ENCODE assay signal across 16 cellular contexts in the genomic region with DNA sequence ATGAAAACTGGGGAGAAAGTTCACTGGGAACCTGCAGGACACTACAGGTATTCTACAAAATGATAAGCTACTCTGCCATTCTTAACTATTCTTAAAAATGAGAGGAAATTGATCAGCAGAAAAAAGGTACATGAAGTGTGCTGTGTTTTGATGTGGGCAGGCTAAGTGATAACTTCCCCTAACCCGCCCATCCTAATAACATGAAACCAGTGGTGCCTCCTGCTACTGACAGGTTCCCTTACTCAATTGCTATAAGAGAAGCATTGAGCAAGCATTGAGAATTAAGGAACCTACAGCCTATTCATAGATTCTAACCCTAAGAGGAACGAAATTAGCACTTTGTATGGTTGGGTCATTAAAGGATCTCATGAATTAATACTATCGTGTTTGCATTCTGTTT. TPM values are rescaled to one million over a fixed set of nuclear protein-coding genes. Genes with fewer than 3 reads are reported as not detected.
DNase-seq lines count a peak whose midpoint lies in the region; ATAC-seq and TF ChIP-seq lines count a peak whose summit lies in the region.
"Had no signal": no experiment of that assay in that cellular context is flagged by ENCODE, and none has a peak within 500 bp of the region (broad histone marks: within the 10 kb centered on the region; RNA-seq: fewer than 3 reads in every experiment).

No MANE protein-coding gene starts in this region.

- no peaks in the 10 kb centered on the region for H3K36me3 Mint-ChIP-seq in CD4-positive, alpha-beta T cell (ENCODE audit: low read depth)
- no peaks in the 10 kb centered on the region for H3K36me3 Mint-ChIP-seq in T-cell
- peaks cover 3% of the 10 kb centered on the region for H3K36me3 Mint-ChIP-seq in memory B cell

- H3K27ac ChIP-seq in CD4-positive, alpha-beta T cell (ENCODE audit: low read depth, low read length), result no peak overlapping the region
- peak overlapping the region; percentile 85 for H3K27ac ChIP-seq in HL-60 (replicated peaks)
- H3K27ac ChIP-seq: colonic mucosa, Peyer's patch, vagina had no signal

- H3K4me3 Mint-ChIP-seq in CD4-positive, alpha-beta T cell, result peak overlapping the region; percentile 2
- H3K4me3 Mint-ChIP-seq in T-cell (no peak overlapping the region), memory B cell (no peak overlapping the region)
- H3K4me3 Mint-ChIP-seq: stimulated activated naive CD8-positive, alpha-beta T cell treated with anti-CD3 and anti-CD28 coated beads, Interleukin-15, Interleukin-2, amounts not matched to agents 100 ng/mL and 50 ng/mL, for 24 hours had no signal

- no peak overlapping the region for H3K4me3 ChIP-seq in HL-60 (replicated peaks; ENCODE audit: insufficient read depth, low read length)
- H3K4me3 ChIP-seq: colonic mucosa, Peyer's patch, smooth muscle cell, vagina had no signal

- H3K27me3 ChIP-seq in CD4-positive, alpha-beta T cell (ENCODE audit: control insufficient read depth, insufficient read depth, low read length), result no peaks in the 10 kb centered on the region
- no peaks in the 10 kb centered on the region for H3K27me3 ChIP-seq in HL-60 (ENCODE audit: insufficient read depth, poor library complexity, severe bottlenecking)
- H3K27me3 ChIP-seq: colonic mucosa, Peyer's patch, vagina had no signal

- no peaks in the 10 kb centered on the region for H3K9me3 Mint-ChIP-seq in CD4-positive, alpha-beta T cell
- H3K9me3 Mint-ChIP-seq in T-cell (no peaks in the 10 kb centered on the region), memory B cell (no peaks in the 10 kb centered on the region)
- H3K9me3 Mint-ChIP-seq: activated T-helper 2 cell treated with anti-CD3 and anti-CD28 coated beads, Interferon-gamma antibody, Interleukin-2, Interleukin-4, amounts not matched to agents 10 μg/mL and 5 μg/mL and 100 μg/mL, durations not matched to agents 14 hours and 24 hours and 36 hours; stimulated activated naive CD8-positive, alpha-beta T cell treated with anti-CD3 and anti-CD28 coated beads, Interleukin-15, Interleukin-2, amounts not matched to agents 100 ng/mL and 50 ng/mL, for 24 hours had no signal

- ATAC-seq in CD4-positive, alpha-beta T cell (ENCODE audit: poor library complexity), result peak; percentile 14
- ATAC-seq in T-cell (replicated peaks in 1 of 4) (peak; percentile 44 to 56 (median 55)), memory B cell (ENCODE audit: low read depth) (peak; percentile 86), HG03354 (IDR thresholded peaks at IDR 0.05; ENCODE audit: poor library complexity, severe bottlenecking, unreplicated experiment) (no peak)

- peak overlapping the region; percentile 92 for H3K27ac Mint-ChIP-seq in CD4-positive, alpha-beta T cell
- H3K27ac Mint-ChIP-seq in T-cell (peak overlapping the region; percentile 60 to 69), memory B cell (peak overlapping the region; percentile 16)
- H3K27ac Mint-ChIP-seq: stimulated activated naive CD8-positive, alpha-beta T cell treated with anti-CD3 and anti-CD28 coated beads, Interleukin-15, Interleukin-2, amounts not matched to agents 100 ng/mL and 50 ng/mL, for 24 hours had no signal

- intact Hi-C loops in CD4-positive, alpha-beta T cell (cut with DNase I, micrococcal nuclease), result no loop called here

- POLR2A ChIA-PET in CD4-positive, alpha-beta T cell (lab: Charles Lee), result no interaction called here
- POLR2A ChIA-PET in T-cell (lab: Charles Lee), result no interaction called here

- H3K4me1 Mint-ChIP-seq in CD4-positive, alpha-beta T cell (ENCODE audit: low read depth), result peaks cover 61% of the 10 kb centered on the region
- H3K4me1 Mint-ChIP-seq in T-cell (peaks cover 55 to 65% (median 57%) of the 10 kb centered on the region in 3 donors), memory B cell (peaks cover 29% of the 10 kb centered on the region)

- H3K9me3 ChIP-seq in CD4-positive, alpha-beta T cell (ENCODE audit: control insufficient read depth, low read length), result no peaks in the 10 kb centered on the region
- H3K9me3 ChIP-seq: colonic mucosa, Peyer's patch, vagina had no signal

- DNase-seq in CD4-positive, alpha-beta T cell, result no peak
- DNase-seq in HL-60 (ENCODE audit: low read depth in 1 of 2, low spot score in 1 of 2) (peak; percentile 82), T-cell (no peak), memory B cell (ENCODE audit: low spot score in 2 of 2) (no peak), SK-N-DZ (ENCODE audit: low spot score) (no peak)
- DNase-seq in effector CD4-positive, alpha-beta T cell, result no peak
- DNase-seq: colonic mucosa, erythroblast, islet precursor cell, NCI-H146, Peyer's patch had no signal

- CTCF ChIA-PET in CD4-positive, alpha-beta T cell (lab: Charles Lee), result interaction anchor here (0.9 kb wide), 1 partner anchor 18 kb away, joined by 3 read pairs; no protein-coding TSS in a partner anchor
- CTCF ChIA-PET in T-cell (lab: Charles Lee), result interaction anchor here (0.7 to 0.8 kb wide), 2 partner anchors 10 to 204 kb away, joined by 3 read pairs; no protein-coding TSS in a partner anchor

- TF ChIP-seq CTCF in CD4-positive, alpha-beta T cell (IDR thresholded peaks at IDR 0.05), result no peak
- TF ChIP-seq CTCF in HL-60 (IDR thresholded peaks at IDR 0.05; ENCODE audit: insufficient read depth, low read length), result no peak

- H3K27me3 Mint-ChIP-seq in CD4-positive, alpha-beta T cell, result no peaks in the 10 kb centered on the region
- H3K27me3 Mint-ChIP-seq in T-cell (no peaks in the 10 kb centered on the region), memory B cell (no peaks in the 10 kb centered on the region)
- H3K27me3 Mint-ChIP-seq: stimulated activated naive CD8-positive, alpha-beta T cell treated with anti-CD3 and anti-CD28 coated beads, Interleukin-15, Interleukin-2, amounts not matched to agents 100 ng/mL and 50 ng/mL, for 24 hours had no signal

RNA-seq across cellular contexts. Expression of gene XYLT1, which starts 18.9 kb away (rescaled TPM):
- 10 to 100 TPM; 26.0 to 27.1 TPM for total RNA-seq in CD4-positive, alpha-beta T cell
- total RNA-seq in T-cell, result 10 to 100 TPM; 25.8 to 70.6 (median 57.8) TPM
- 1.6 TPM in 2 replicates for polyA plus RNA-seq in SK-N-DZ (2014; cell fraction: cytosol; rRNA removed)
- polyA plus RNA-seq in SK-N-DZ (2014; cell fraction: nucleus; rRNA removed), result 1.2 and 1.4 TPM in 2 replicates

Comparison
In these comparisons a context has a peak if more than half of its experiments do, and no peak if none do; other contexts are left out.
1. DNase-seq: peak in HL-60 (2 of 2); none in CD4-positive, alpha-beta T cell (0 of 10), T-cell (0 of 34), memory B cell (0 of 2), effector CD4-positive, alpha-beta T cell (single experiment) and SK-N-DZ (single experiment).
2. H3K27ac Mint-ChIP-seq: peak in every context shown above with its lines; median percentile 92 in CD4-positive, alpha-beta T cell; 64 in T-cell; 16 in memory B cell.